ENCODE assay signal across 16 cellular contexts in the genomic region with DNA sequence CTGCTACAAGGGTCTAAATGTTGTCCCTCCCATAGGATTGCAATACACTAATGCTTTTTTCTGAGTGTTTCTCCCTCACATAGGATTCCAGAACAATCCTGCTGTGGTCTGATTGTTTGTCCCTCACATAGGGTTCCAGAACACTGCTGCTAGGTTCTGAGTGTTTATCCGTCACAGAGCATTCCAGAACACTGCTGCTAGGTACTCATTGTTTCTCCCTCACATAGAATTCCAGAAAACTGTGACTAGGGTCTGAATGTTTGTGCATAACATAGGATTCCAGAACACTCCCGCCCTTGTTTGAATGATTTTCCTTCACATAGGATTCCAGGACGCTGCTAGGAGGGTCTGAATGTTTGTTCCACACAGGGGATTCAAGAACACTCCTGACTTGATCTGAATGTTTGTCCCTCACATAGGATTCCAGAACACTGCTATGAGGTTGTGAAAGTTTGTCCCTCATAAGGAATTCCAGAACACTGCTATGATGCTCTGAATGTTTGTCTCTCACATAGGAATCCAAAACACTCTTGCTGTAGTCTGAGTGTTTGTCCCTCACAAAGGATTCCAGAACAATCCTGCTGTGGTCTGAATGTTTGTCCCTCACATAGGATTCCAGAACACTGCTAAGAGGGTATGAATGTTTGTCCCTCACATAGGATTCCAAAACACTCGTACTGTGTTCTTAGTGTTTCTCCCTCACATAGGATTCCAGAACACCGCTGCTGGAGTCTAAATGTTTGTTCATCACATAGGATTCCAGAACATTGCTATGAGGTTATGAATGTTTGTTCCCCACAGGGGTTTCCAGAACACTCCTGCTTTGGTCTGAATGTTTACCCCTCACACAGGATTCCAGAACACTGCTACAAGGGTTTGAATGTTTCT.
"Had no signal": no experiment of that assay in that cellular context is flagged by ENCODE, and none has a peak within 500 bp of the region (broad histone marks: within the 10 kb centered on the region; RNA-seq: fewer than 3 reads in every experiment).

No MANE protein-coding gene starts in this region.

- H3K4me1 ChIP-seq: breast epithelium, foreskin keratinocyte, heart left ventricle, psoas muscle, sigmoid colon had no signal

- DNase-seq: activated CD4-positive, alpha-beta T cell treated with anti-CD3 and anti-CD28 coated beads, Interleukin-2, amount 50 U/mL, for 48 hours; activated gamma-delta T cell treated with Interleukin-2 at 50 U/mL for 16 hours; activated naive CD8-positive, alpha-beta T cell treated with anti-CD3 and anti-CD28 coated beads, Interleukin-2, amount 10 ng/mL, durations not matched to agents 7 days and 5 days; activated T-cell treated with anti-CD3 and anti-CD28 coated beads, Interleukin-2, amount 50 U/mL, for 72 hours; anterior cingulate cortex; foreskin keratinocyte; islet precursor cell; occipital lobe; psoas muscle; sigmoid colon; stimulated activated naive CD4-positive, alpha-beta T cell treated with Interleukin-2 at 50 U/mL for 16 hours had no signal

- ATAC-seq: activated CD4-positive, CD25-positive, alpha-beta regulatory T cell treated with anti-CD3 and anti-CD28 coated beads, Interleukin-2, amount 50 U/mL, for 24 hours; activated T-cell treated with anti-CD3 and anti-CD28 coated beads, Interleukin-2, amount 50 U/mL, for 72 hours had no signal

- FAIRE-seq: urothelium cell line had no signal

- H3K27ac ChIP-seq: breast epithelium, foreskin keratinocyte, heart left ventricle, psoas muscle, sigmoid colon, thoracic aorta had no signal

- H3K27me3 ChIP-seq: breast epithelium, foreskin keratinocyte, heart left ventricle, sigmoid colon had no signal

- H3K4me3 ChIP-seq: breast epithelium, heart left ventricle, psoas muscle, sigmoid colon, thoracic aorta had no signal

- H3K36me3 ChIP-seq: breast epithelium, heart left ventricle, sigmoid colon, thoracic aorta had no signal
